Comparison of ENCODE assay signal across 8 cellular contexts in genomic region chr13:25046985-25047660, GRCh38. TPM values are rescaled to one million over a fixed set of nuclear protein-coding genes. Genes with fewer than 3 reads are reported as not detected.
DNase-seq lines count a peak whose midpoint lies in the region; ATAC-seq and TF ChIP-seq lines count a peak whose summit lies in the region.

No MANE protein-coding gene starts in this region.

- H4K20me1 ChIP-seq in GM23248 (ENCODE audit: insufficient read depth) (no peaks in the 10 kb centered on the region), hepatocyte (ENCODE audit: insufficient read depth, poor library complexity, severe bottlenecking) (no peaks in the 10 kb centered on the region)

- no peaks in the 10 kb centered on the region for H3K9me2 ChIP-seq in GM23248 (ENCODE audit: insufficient read depth)
- no peaks in the 10 kb centered on the region for H3K9me2 ChIP-seq in hepatocyte (replicated peaks; ENCODE audit: insufficient read depth)

- peak overlapping the region; percentile 70 for H3K4me2 ChIP-seq in GM23248 (ENCODE audit: unreplicated experiment)
- H3K4me2 ChIP-seq in hepatocyte, result peak overlapping the region; percentile 95
- H3K4me2 ChIP-seq in skeletal muscle satellite cell (ENCODE audit: low read length), result peak overlapping the region; percentile 89

- DNase-seq in GM23248 (peak; percentile 67), hepatocyte (ENCODE audit: low spot score) (peak; percentile 43)

- H3K9me3 ChIP-seq in GM23248 (ENCODE audit: low read depth), result no peaks in the 10 kb centered on the region
- no peaks in the 10 kb centered on the region for H3K9me3 ChIP-seq in hepatocyte (ENCODE audit: low read depth)
- peaks cover 3% of the 10 kb centered on the region for H3K9me3 ChIP-seq in skeletal muscle satellite cell (replicated peaks; ENCODE audit: low read length)

- no peaks in the 10 kb centered on the region for H3F3A ChIP-seq in GM23248 (ENCODE audit: insufficient read depth)

- H2AFZ ChIP-seq in GM23248, result peak overlapping the region; percentile 63
- H2AFZ ChIP-seq in hepatocyte, result peak overlapping the region; percentile 95

- in situ Hi-C loops in GM23248 (cut with MboI), result no loop called here

- H3K4me3 ChIP-seq in GM23248 (peak overlapping the region; percentile 57), hepatocyte (peak overlapping the region; percentile 42), skeletal muscle satellite cell (ENCODE audit: low read length) (peak overlapping the region; percentile 66)

- ATAC-seq in SK-N-SH treated with all-trans-retinoic acid at 6 μM for 48 hours, result peak; percentile 91
- no peak for ATAC-seq in HG03159 (IDR thresholded peaks at IDR 0.05; ENCODE audit: unreplicated experiment)
- no peak for ATAC-seq in GM19351 (IDR thresholded peaks at IDR 0.05; ENCODE audit: unreplicated experiment)
- ATAC-seq in HG03432 (IDR thresholded peaks at IDR 0.05; ENCODE audit: unreplicated experiment), result no peak
- no peak for ATAC-seq in HG03196 (IDR thresholded peaks at IDR 0.05; ENCODE audit: unreplicated experiment)

- H3K27me3 ChIP-seq in GM23248 (replicated peaks; ENCODE audit: insufficient read depth) (peaks cover 42% of the 10 kb centered on the region), hepatocyte (peaks cover 64% of the 10 kb centered on the region), skeletal muscle satellite cell (ENCODE audit: control insufficient read depth, insufficient read depth, low read length) (peaks cover 54% of the 10 kb centered on the region)

- H3K4me1 ChIP-seq in GM23248 (ENCODE audit: insufficient read depth) (no peaks in the 10 kb centered on the region), hepatocyte (ENCODE audit: insufficient read depth) (no peaks in the 10 kb centered on the region), skeletal muscle satellite cell (ENCODE audit: control insufficient read depth, insufficient read depth, low read length) (peaks cover 5% of the 10 kb centered on the region)

- 1 to 2% methylated on average over 43 of the region's 43 CpGs for WGBS in GM23248 (ENCODE audit: low coverage in 1 of 2, low lambda C conversion rate in 2 of 2, missing lambda C conversion rate in 2 of 2), 2 experiments
- 2% methylated on average over 43 of the region's 43 CpGs for WGBS in hepatocyte (ENCODE audit: low lambda C conversion rate, missing lambda C conversion rate)

- no peaks in the 10 kb centered on the region for H3K79me2 ChIP-seq in GM23248 (ENCODE audit: insufficient read depth)
- H3K79me2 ChIP-seq in hepatocyte, result no peaks in the 10 kb centered on the region

- no peaks in the 10 kb centered on the region for H3K36me3 ChIP-seq in GM23248 (ENCODE audit: low read depth)
- H3K36me3 ChIP-seq in hepatocyte (replicated peaks; ENCODE audit: insufficient read depth, low read depth), result no peaks in the 10 kb centered on the region
- no peaks in the 10 kb centered on the region for H3K36me3 ChIP-seq in skeletal muscle satellite cell (ENCODE audit: insufficient read depth, low read length)

- no peak for TF ChIP-seq CTCF in hepatocyte (IDR thresholded peaks at IDR 0.05; ENCODE audit: poor library complexity)

- no peak overlapping the region for H3K9ac ChIP-seq in GM23248
- H3K9ac ChIP-seq in skeletal muscle satellite cell (ENCODE audit: low read depth, low read length), result no peak overlapping the region

- no peak overlapping the region for H3K27ac ChIP-seq in GM23248
- H3K27ac ChIP-seq in hepatocyte, result no peak overlapping the region

TF ChIP-seq in SK-N-SH treated with all-trans-retinoic acid at 6 μM for 48 hours, 23 proteins besides CTCF, POLR2A, EP300 and RAD21:
- TF ChIP-seq TSHZ2 (CRISPR knock-in tag; IDR thresholded peaks at IDR 0.05) (no peak), ISL1 (CRISPR knock-in tag; IDR thresholded peaks at IDR 0.05) (no peak), CSDC2 (CRISPR knock-in tag; IDR thresholded peaks at IDR 0.05) (no peak), TOX (CRISPR knock-in tag; IDR thresholded peaks at IDR 0.05; ENCODE audit: borderline replicate concordance) (no peak), CREB5 (CRISPR knock-in tag; IDR thresholded peaks at IDR 0.05; ENCODE audit: low read depth) (no peak), POU6F1 (CRISPR knock-in tag; IDR thresholded peaks at IDR 0.05; ENCODE audit: borderline replicate concordance, low read depth) (no peak), OSR1 (CRISPR knock-in tag; IDR thresholded peaks at IDR 0.05) (no peak), TCF4 (CRISPR knock-in tag; IDR thresholded peaks at IDR 0.05; ENCODE audit: borderline replicate concordance) (no peak), ARNTL (CRISPR knock-in tag; IDR thresholded peaks at IDR 0.05; ENCODE audit: borderline replicate concordance, low read depth) (no peak), ZNF70 (CRISPR knock-in tag; IDR thresholded peaks at IDR 0.05) (no peak), RARB (CRISPR knock-in tag; IDR thresholded peaks at IDR 0.05) (no peak), BACH2 (CRISPR knock-in tag; IDR thresholded peaks at IDR 0.05; ENCODE audit: borderline replicate concordance) (no peak), PATZ1 (CRISPR knock-in tag; IDR thresholded peaks at IDR 0.05; ENCODE audit: borderline replicate concordance) (no peak), GLIS3 (CRISPR knock-in tag; IDR thresholded peaks at IDR 0.05) (no peak), ZC3H10 (CRISPR knock-in tag; IDR thresholded peaks at IDR 0.05) (no peak)

RNA-seq across cellular contexts. Expression of gene PABPC3, which starts 48.8 kb away (rescaled TPM):
- under 0.01 TPM in 2 replicates for total RNA-seq in GM23248 (2014; rRNA removed; shearing (Covaris generic))
- polyA plus RNA-seq in GM23248 (2016; fragmentation: Nextera tagmentation; extraction: Ambion mirVana) (0.18 and 0.20 TPM in 2 replicates), hepatocyte (0.06 and 0.11 TPM in 2 replicates)
- 0.03 and 0.04 TPM in 2 replicates for total RNA-seq in hepatocyte
- 0.22 and 0.25 TPM in 2 replicates for total RNA-seq in skeletal muscle satellite cell (2012; rRNA removed)
